Comparison of ENCODE assay signal across 8 cellular contexts in genomic region chr16:11583889-11584565, GRCh38. TPM values are rescaled to one million over a fixed set of nuclear protein-coding genes. Genes with fewer than 3 reads are reported as not detected.
A peak's percentile ranks its signal among the peaks of the same experiment; 100 is the strongest.
DNase-seq lines count a peak whose midpoint lies in the region; ATAC-seq and TF ChIP-seq lines count a peak whose summit lies in the region.

No MANE protein-coding gene starts in this region.

- POLR2A ChIA-PET in OCI-LY7 (lab: Charles Lee), result interaction anchor here (0.6 to 2.2 kb wide), 7 partner anchors 8 to 85 kb away, joined by 3 to 8 read pairs (median 4); no protein-coding TSS in a partner anchor

- no peaks in the 10 kb centered on the region for H4K20me1 ChIP-seq in OCI-LY7 (ENCODE audit: insufficient read depth, low read length)

- H3K4me1 ChIP-seq in OCI-LY7 (ENCODE audit: insufficient read depth, low read length, poor library complexity, severe bottlenecking) (peaks cover 66% of the 10 kb centered on the region), skeletal muscle tissue (ENCODE audit: control insufficient read depth in 3 of 3, insufficient read depth in 3 of 3, low read length in 3 of 3) (peaks cover 17 to 39% (median 34%) of the 10 kb centered on the region in 3 donors)

- no peak overlapping the region for H3K9ac ChIP-seq in skeletal muscle tissue (ENCODE audit: low read depth in 1 of 3, low read length in 3 of 3)

- H3K4me3 ChIP-seq in OCI-LY7 (ENCODE audit: low read depth, low read length, poor library complexity, severe bottlenecking) (peak overlapping the region; percentile 26), fibroblast of the aortic adventitia (ENCODE audit: low read depth, low read length) (peak overlapping the region; percentile 17), skeletal muscle tissue (ENCODE audit: low read length in 3 of 3) (peak overlapping the region; percentile 4 to 29 (median 6))

- ATAC-seq in HG03457 (IDR thresholded peaks at IDR 0.05; ENCODE audit: unreplicated experiment), result no peak

- H2AFZ ChIP-seq in OCI-LY7 (ENCODE audit: low read length), result 0 out of 2 replicates have a peak overlapping the region, but pooled peaks have one; percentile 25

- intact Hi-C loops in OCI-LY7 (cut with micrococcal nuclease; ENCODE audit: unreplicated experiment), result no loop called here

- BruUV-seq in OCI-LY7 (replicated peaks; lab: Mats Ljungman, UMichigan), result no TSS peak

- H3K36me3 ChIP-seq in OCI-LY7 (ENCODE audit: insufficient read depth, low read length) (no peaks in the 10 kb centered on the region), skeletal muscle tissue (ENCODE audit: control insufficient read depth in 3 of 3, insufficient read depth in 3 of 3, low read length in 3 of 3) (no peaks in the 10 kb centered on the region)

- H3K9me2 ChIP-seq in OCI-LY7 (ENCODE audit: insufficient read depth, low read length), result no peaks in the 10 kb centered on the region

- DNase-seq in NCI-H2029 (lab: John Stamatoyannopoulos, UW) (peak; percentile 49), NCI-H2029 treated with DMSO at 0.1 percent for 48 hours (lab: John Stamatoyannopoulos, UW) (no peak), OCI-LY7 (ENCODE audit: low spot score) (no peak), fibroblast of the aortic adventitia (ENCODE audit: low read depth) (no peak), dermis blood vessel endothelial cell (no peak), HK-2 (ENCODE audit: unreplicated experiment) (no peak)

- no peaks in the 10 kb centered on the region for H3K27me3 ChIP-seq in skeletal muscle tissue (ENCODE audit: control insufficient read depth in 3 of 3, insufficient read depth in 3 of 3, low read length in 3 of 3)

- peak overlapping the region; percentile 79 for H3K4me2 ChIP-seq in OCI-LY7 (ENCODE audit: low read length)

- CTCF ChIA-PET in OCI-LY7 (lab: Charles Lee; ENCODE audit: unreplicated experiment), result no interaction called here

- H3K9me3 ChIP-seq in OCI-LY7 (ENCODE audit: low read length) (no peaks in the 10 kb centered on the region), skeletal muscle tissue (ENCODE audit: control insufficient read depth in 3 of 3, low read length in 3 of 3) (no peaks in the 10 kb centered on the region)

- H3K79me2 ChIP-seq in OCI-LY7 (ENCODE audit: insufficient read depth, low read depth, low read length), result no peaks in the 10 kb centered on the region

- H3K27ac ChIP-seq in OCI-LY7 (ENCODE audit: low read depth, low read length, poor library complexity, severe bottlenecking) (no peak overlapping the region), skeletal muscle tissue (ENCODE audit: low read depth, low read length) (peak overlapping the region; percentile 77)

- no peak for TF ChIP-seq CTCF in OCI-LY7 (conservative IDR thresholded peaks at IDR 0.05; ENCODE audit: low read length)
- no peak for TF ChIP-seq CTCF in fibroblast of the aortic adventitia (IDR thresholded peaks at IDR 0.05; ENCODE audit: insufficient read depth, low read length)

RNA-seq across cellular contexts. Expression of gene LITAF, which starts 2.7 kb away (rescaled TPM):
- total RNA-seq in OCI-LY7 (2014; rRNA removed; shearing (Covaris generic)), result 12.2 and 18.4 TPM in 2 replicates
- 34.2 and 43.2 TPM in 2 replicates for total RNA-seq in OCI-LY7 (2022)
- total RNA-seq in fibroblast of the aortic adventitia (ENCODE audit: low replicate concordance), result 13.9 and 44.6 TPM in 2 replicates
- 17.2 TPM for total RNA-seq in skeletal muscle tissue
- 3.6 and 5.6 TPM in 2 replicates for total RNA-seq in dermis blood vessel endothelial cell
